ENCODE assay signal across 8 cellular contexts in genomic region chr16:23148166-23148512, GRCh38. TPM values are rescaled to one million over a fixed set of nuclear protein-coding genes. Genes with fewer than 3 reads are reported as not detected.
DNase-seq lines count a peak whose midpoint lies in the region; ATAC-seq and TF ChIP-seq lines count a peak whose summit lies in the region.

No MANE protein-coding gene starts in this region.

- peaks cover 46% of the 10 kb centered on the region for H3K79me2 ChIP-seq in KMS-11 (ENCODE audit: insufficient read depth, low read depth)

- CTCF ChIA-PET in AG04449 (lab: Yijun Ruan, JAX) = interaction anchor here (1.1 to 1.4 kb wide), 2 partner anchors 66 to 288 kb away, joined by 3 to 4 read pairs; no protein-coding TSS in a partner anchor

- DNase-seq in AG04449 (ENCODE audit: low read depth, low spot score) (no peak), choroid plexus epithelial cell (ENCODE audit: low read depth) (no peak), naive B cell (no peak), UCSD-AML1 (lab: John Stamatoyannopoulos, UW; ENCODE audit: unreplicated experiment) (no peak), HCEC 1CT (no peak), GM20000 (ENCODE audit: low spot score) (no peak), amniotic stem cell (lab: John Stamatoyannopoulos, UW) (no peak)

- peak overlapping the region; percentile 85 to 97 (median 96) for H3K4me3 Mint-ChIP-seq in naive B cell

- peaks cover 0 to 14% (median 7%) of the 10 kb centered on the region in 3 donors for H3K27me3 Mint-ChIP-seq in naive B cell

- peak overlapping the region; percentile 76 for H3K4me2 ChIP-seq in KMS-11

- H3K36me3 Mint-ChIP-seq in naive B cell = no peaks in the 10 kb centered on the region

- no peak for TF ChIP-seq CTCF in AG04449 (IDR thresholded peaks at IDR 0.05; ENCODE audit: insufficient read depth, low read length, missing control alignments)
- TF ChIP-seq CTCF in KMS-11 (conservative IDR thresholded peaks at IDR 0.05; ENCODE audit: low read depth, low read length) = no peak
- TF ChIP-seq CTCF in choroid plexus epithelial cell (conservative IDR thresholded peaks at IDR 0.05; ENCODE audit: low read depth, low read length) = no peak
- TF ChIP-seq CTCF in GM20000 (IDR thresholded peaks at IDR 0.05; ENCODE audit: extremely low read depth, missing control alignments) = no peak

- peak overlapping the region; percentile 79; the same call in 1 of the 2 replicates for H2AFZ ChIP-seq in KMS-11 (ENCODE audit: low read depth)

- H3K27ac Mint-ChIP-seq in naive B cell = peak overlapping the region in 5 of 6 donors; percentile 69 to 96 (median 80)

- no peaks in the 10 kb centered on the region for H4K20me1 ChIP-seq in KMS-11 (ENCODE audit: insufficient read depth)

- H3K4me1 ChIP-seq in KMS-11 (ENCODE audit: low read depth, poor library complexity, severe bottlenecking) = peaks cover 36% of the 10 kb centered on the region

- H3K4me3 ChIP-seq in AG04449 (ENCODE audit: low read depth, low read length) (peak overlapping the region; percentile 66), KMS-11 (IDR thresholded peaks at IDR 0.05; ENCODE audit: insufficient read depth, low read depth, low read length) (peak overlapping the region; percentile 47), choroid plexus epithelial cell (ENCODE audit: low read depth, low read length) (peak overlapping the region; percentile 70)

- peak overlapping the region; percentile 38; the same call in 1 of the 2 replicates for H3K27ac ChIP-seq in KMS-11

- POLR2A ChIA-PET in AG04449 (lab: Yijun Ruan, JAX) = no interaction called here

- H3K36me3 ChIP-seq in KMS-11 (ENCODE audit: insufficient read depth) = no peaks in the 10 kb centered on the region

- peak overlapping the region; percentile 78 for H3K9ac ChIP-seq in KMS-11

- no peaks in the 10 kb centered on the region for H3K9me3 Mint-ChIP-seq in naive B cell

- ATAC-seq in naive B cell (ENCODE audit: low read depth in 2 of 2) = no peak

- no peaks in the 10 kb centered on the region for H3K27me3 ChIP-seq in KMS-11 (ENCODE audit: insufficient read depth, low read depth)

- H3K4me1 Mint-ChIP-seq in naive B cell = peaks cover 14 to 20% (median 15%) of the 10 kb centered on the region in 3 donors

RNA-seq across cellular contexts. Expression of gene USP31, which starts 1.1 kb away (rescaled TPM):
- polyA plus RNA-seq in naive B cell (ENCODE audit: low read depth in 6 of 6) = under 1 TPM in 5 of 6 donors, not detected in 1; 0.21 to 0.48 (median 0.27) TPM

RNA-seq across cellular contexts. Expression of gene SCNN1G, which starts 34.4 kb away (rescaled TPM):
- not detected for polyA plus RNA-seq in naive B cell (ENCODE audit: low read depth in 6 of 6)
